12 cellular contexts compared by ENCODE assay signal in the genomic region with DNA sequence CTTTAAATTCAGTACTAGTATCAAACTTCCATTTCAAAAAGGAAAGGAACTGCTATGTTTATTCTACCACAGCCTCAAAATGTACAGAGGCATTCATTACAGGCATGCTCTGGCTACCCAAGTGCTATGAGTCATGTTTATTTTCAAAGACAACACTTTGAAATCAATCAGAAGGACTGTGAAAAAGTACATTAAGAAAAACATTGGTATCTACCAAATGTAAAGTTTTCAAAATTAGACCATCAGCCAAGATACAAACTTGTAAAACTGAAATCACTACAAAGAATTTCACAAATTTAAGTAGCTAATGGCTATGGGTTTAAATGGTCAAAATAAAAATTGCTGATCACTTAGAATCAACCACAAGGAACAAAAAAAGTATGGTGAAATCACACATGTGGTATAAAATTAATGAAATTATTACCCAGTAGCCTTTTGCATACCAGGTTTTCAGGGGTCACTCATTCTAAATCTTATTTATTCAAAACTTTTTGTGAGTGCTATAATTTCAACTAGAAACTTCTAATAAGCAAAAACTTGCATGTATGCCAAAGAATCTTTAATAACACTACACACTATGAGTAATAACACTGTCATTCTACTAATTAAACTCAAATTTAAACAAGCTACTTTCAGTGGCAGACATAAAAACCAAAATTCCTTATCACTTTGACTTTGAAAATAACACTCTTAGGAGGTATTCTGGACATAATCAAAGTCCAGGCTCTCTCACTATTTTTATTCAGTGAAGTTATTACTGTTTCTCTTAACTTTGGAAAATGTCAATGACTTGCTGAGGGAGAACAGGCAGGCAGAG. TPM values are rescaled to one million over a fixed set of nuclear protein-coding genes. Genes with fewer than 3 reads are reported as not detected.
DNase-seq lines count a peak whose midpoint lies in the region; ATAC-seq, FAIRE-seq and TF ChIP-seq lines count a peak whose summit lies in the region.
"Had no signal": no experiment of that assay in that cellular context is flagged by ENCODE, and none has a peak within 500 bp of the region (broad histone marks: within the 10 kb centered on the region; RNA-seq: fewer than 3 reads in every experiment).

No MANE protein-coding gene starts in this region.

- no peak overlapping the region for H2BK15ac ChIP-seq in IMR-90 (ENCODE audit: low read depth, low read length)

- peaks cover 5% of the 10 kb centered on the region; the same call in 1 of the 2 replicates for H3K4me1 ChIP-seq in IMR-90 (ENCODE audit: control insufficient read depth, insufficient read depth, low read length)

- H3K23ac ChIP-seq in IMR-90 (ENCODE audit: low read depth, low read length), result no peak overlapping the region

- H3K27ac ChIP-seq in IMR-90 (ENCODE audit: insufficient read depth, low read length), result no peak overlapping the region
- H3K27ac ChIP-seq: neural progenitor cell had no signal

- no peak overlapping the region for H2BK5ac ChIP-seq in IMR-90 (ENCODE audit: low read depth, low read length, poor library complexity, severe bottlenecking)

- CTCF ChIA-PET in IMR-90 (lab: Yijun Ruan, JAX), result interaction anchor here (0.6 to 1.3 kb wide), 2 partner anchors 51 to 55 kb away, joined by 3 to 4 read pairs; no protein-coding TSS in a partner anchor

- peak overlapping the region; percentile 38 for H3K4me2 ChIP-seq in IMR-90 (ENCODE audit: low read depth, low read length)
- H3K4me2 ChIP-seq: neural progenitor cell had no signal

- peaks cover 74% of the 10 kb centered on the region for H4K20me1 ChIP-seq in IMR-90 (ENCODE audit: insufficient read depth, low read length)

- H3K9me1 ChIP-seq in IMR-90 (ENCODE audit: insufficient read depth, low read length), result peaks cover 9% of the 10 kb centered on the region

- TF ChIP-seq CTCF in IMR-90 (conservative IDR thresholded peaks at IDR 0.05; ENCODE audit: low read depth, low read length) (no peak), bronchial epithelial cell (IDR thresholded peaks at IDR 0.05; ENCODE audit: insufficient read depth, low read length, severe bottlenecking) (no peak)

- H3K9ac ChIP-seq in IMR-90 (ENCODE audit: low read depth, low read length), result no peak overlapping the region
- H3K9ac ChIP-seq: neural progenitor cell had no signal

- no peak overlapping the region for H3K18ac ChIP-seq in IMR-90 (ENCODE audit: low read depth, low read length)

- H2AK5ac ChIP-seq in IMR-90 (ENCODE audit: low read depth, low read length), result no peak overlapping the region

- H2BK120ac ChIP-seq in IMR-90 (ENCODE audit: low read depth, low read length), result no peak overlapping the region

- H2AK9ac ChIP-seq in IMR-90 (replicated peaks; ENCODE audit: low read depth, low read length, poor library complexity), result no peak overlapping the region

- POLR2A ChIA-PET in IMR-90 (lab: Charles Lee; ENCODE audit: unreplicated experiment), result no interaction called here

- H3K79me1 ChIP-seq in IMR-90 (ENCODE audit: low read depth in 1 of 2, low read length in 2 of 2), result peaks cover 15 to 64% of the 10 kb centered on the region in 2 experiments

- H3K56ac ChIP-seq in IMR-90 (ENCODE audit: extremely low read depth, insufficient read depth, low read length), result no peak overlapping the region

- intact Hi-C loops in IMR-90 (cut with micrococcal nuclease), result loop anchor here (2.0 to 5.0 kb wide), 2 partner anchors 34 to 67 kb away; no protein-coding TSS in a partner anchor

- no peak for FAIRE-seq in bronchial epithelial cell (lab: Jason Lieb, UNC)

- no TSS peak for BruUV-seq in IMR-90 (replicated peaks; lab: Mats Ljungman, UMichigan)

- ATAC-seq in IMR-90 (ENCODE audit: low read depth), result peak; percentile 70
- ATAC-seq in left lobe of liver, result peak; percentile 39

- TF ChIP-seq POLR2A in IMR-90 (IDR thresholded peaks at IDR 0.05; ENCODE audit: low read depth, low read length), result no peak

- in situ Hi-C loops in ACHN (cut with HindIII; ENCODE audit: low pct_ligation_motif_present, low pct_unique_long_range_greater_than_20kb, low sequenced_read_pairs) (no loop called here), IMR-90 (cut with MboI; ENCODE audit: low sequenced_read_pairs) (no loop called here)

- H4K91ac ChIP-seq in IMR-90 (ENCODE audit: insufficient read depth, low read depth, low read length), result no peak overlapping the region

- no peak for TF ChIP-seq RAD21 in IMR-90 (IDR thresholded peaks at IDR 0.05; ENCODE audit: low read length)

- no peak overlapping the region for H3K14ac ChIP-seq in IMR-90 (replicated peaks; ENCODE audit: low read depth, low read length)

- 0 out of 2 replicates have a peak, but pooled peaks cover 2% of the 10 kb centered on the region for H3K9me3 ChIP-seq in IMR-90 (ENCODE audit: control insufficient read depth, insufficient read depth, low read length)

- H3K4me3 ChIP-seq in IMR-90 (ENCODE audit: insufficient read depth, low read depth, low read length) (no peak overlapping the region), bronchial epithelial cell (ENCODE audit: low read depth, low read length) (no peak overlapping the region)
- H3K4me3 ChIP-seq: neural progenitor cell had no signal

- H4K5ac ChIP-seq in IMR-90 (ENCODE audit: low read depth, low read length), result no peak overlapping the region

- dilution Hi-C loops in IMR-90 (cut with HindIII; ENCODE audit: low sequenced_read_pairs, unreplicated experiment), result no loop called here

- H2AFZ ChIP-seq in IMR-90 (replicated peaks; ENCODE audit: low read length, poor library complexity), result no peak overlapping the region
- H2AFZ ChIP-seq: neural progenitor cell had no signal

- no peak overlapping the region for H2BK20ac ChIP-seq in IMR-90 (ENCODE audit: low read depth, low read length)

- H3K27me3 ChIP-seq in IMR-90 (ENCODE audit: control insufficient read depth, insufficient read depth, low read length) (no peaks in the 10 kb centered on the region), bronchial epithelial cell (ENCODE audit: control insufficient read depth, insufficient read depth, low read length) (no peaks in the 10 kb centered on the region)
- H3K27me3 ChIP-seq: neural progenitor cell had no signal

- peaks cover 6% of the 10 kb centered on the region for H3K36me3 ChIP-seq in IMR-90 (ENCODE audit: control insufficient read depth, insufficient read depth, low read length)
- no peaks in the 10 kb centered on the region for H3K36me3 ChIP-seq in bronchial epithelial cell (ENCODE audit: control insufficient read depth, insufficient read depth, low read length)

- H4K8ac ChIP-seq in IMR-90 (ENCODE audit: low read depth in 2 of 2, low read length in 2 of 2), result no peak overlapping the region

- peak; percentile 54 for DNase-seq in ACHN
- peak; percentile 75 for DNase-seq in IMR-90
- peak; percentile 82 for DNase-seq in bronchial epithelial cell (ENCODE audit: low read depth)
- DNase-seq in left lobe of liver (ENCODE audit: low spot score), result no peak
- no peak for DNase-seq in NCI-H1092 (lab: John Stamatoyannopoulos, UW)
- no peak for DNase-seq in NCI-H1105 (lab: John Stamatoyannopoulos, UW)
- DNase-seq in amniotic stem cell (lab: John Stamatoyannopoulos, UW), result no peak
- DNase-seq in stimulated activated CD4-positive, alpha-beta T cell treated with anti-CD3 and anti-CD28 coated beads, Interleukin-4, amount 100 ng/mL, for 1 hour, result no peak
- DNase-seq: activated CD8-positive, alpha-beta memory T cell treated with anti-CD3 and anti-CD28 coated beads, Interleukin-2, amount 50 U/mL, for 48 hours; endodermal cell; SHP77 treated with DMSO at 0.1 percent for 48 hours had no signal

- H3K4ac ChIP-seq in IMR-90 (ENCODE audit: low read depth, low read length), result no peak overlapping the region

TF ChIP-seq in IMR-90, 13 proteins besides CTCF, POLR2A, EP300 and RAD21:
- peak; percentile 76 for TF ChIP-seq BHLHE40 (IDR thresholded peaks at IDR 0.05; ENCODE audit: low read depth, low read length)
- peak; percentile 48; the same call in 1 of the 2 replicates for TF ChIP-seq MAFK (IDR thresholded peaks at IDR 0.05; ENCODE audit: low read depth, low read length)
- TF ChIP-seq FOS (IDR thresholded peaks at IDR 0.05; ENCODE audit: low read depth, low read length), result peak; percentile 77
- no peak for TF ChIP-seq MXI1 (IDR thresholded peaks at IDR 0.05; ENCODE audit: borderline replicate concordance, low read depth, low read length)

RNA-seq across cellular contexts. Expression of a gene that starts 49.2 kb away (rescaled TPM):
- 82.5 and 86.9 TPM in 2 replicates for total RNA-seq in IMR-90 (2012; rRNA removed)
- 47.4 and 61.3 TPM in 2 replicates for polyA plus RNA-seq in IMR-90 (2012; rRNA removed)
- 7.3 and 9.4 TPM in 2 replicates for polyA plus RNA-seq in IMR-90 (2012; cell fraction: cytosol; rRNA removed)
- polyA plus RNA-seq in IMR-90 (2012; cell fraction: nucleus; rRNA removed; ENCODE audit: low replicate concordance), result 10.8 and 45.1 TPM in 2 replicates
- total RNA-seq in bronchial epithelial cell, result 50.0 and 101 TPM in 2 replicates
- 21.3 TPM for total RNA-seq in left lobe of liver

Comparison
In these comparisons a context has a peak if more than half of its experiments do, and no peak if none do; other contexts are left out.
1. DNase-seq: peak in ACHN (single experiment), IMR-90 (single experiment) and bronchial epithelial cell (single experiment); none in left lobe of liver (single experiment), NCI-H1092 (single experiment), NCI-H1105 (single experiment), amniotic stem cell (single experiment) and stimulated activated CD4-positive, alpha-beta T cell treated with anti-CD3 and anti-CD28 coated beads, Interleukin-4, amount 100 ng/mL, for 1 hour (single experiment).